1 cellular context compared by ENCODE assay signal in the genomic region with DNA sequence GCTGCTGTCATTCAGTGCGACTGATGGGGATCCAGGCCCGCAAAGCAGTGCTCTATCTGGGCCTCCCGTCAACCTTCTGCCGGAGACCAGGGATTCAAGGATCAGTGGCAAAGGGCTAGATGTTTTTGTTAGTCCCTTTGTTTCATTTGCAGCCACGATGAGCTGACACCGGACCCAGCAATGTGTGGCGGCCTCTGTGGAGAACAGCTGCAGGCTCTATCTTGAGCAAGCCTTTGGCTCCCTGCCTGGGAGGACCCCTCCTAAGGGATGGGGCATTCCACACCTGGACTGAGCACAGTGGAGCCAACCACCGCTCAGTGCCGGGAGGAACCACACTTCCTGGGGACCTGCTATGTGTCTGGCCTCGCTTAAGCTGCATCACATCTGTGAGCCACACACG.
TF ChIP-seq lines count a peak whose summit lies in the region.

No MANE protein-coding gene starts in this region.

TF ChIP-seq in H1, 55 proteins besides CTCF, POLR2A, EP300 and RAD21:
- TF ChIP-seq TAF7 (optimal IDR thresholded peaks at IDR 0.05; ENCODE audit: borderline replicate concordance, low read depth, low read length) (no peak), BRCA1 (IDR thresholded peaks at IDR 0.05; ENCODE audit: low read depth, low read length) (no peak)
